ENCODE assay signal across 16 cellular contexts in the genomic region with DNA sequence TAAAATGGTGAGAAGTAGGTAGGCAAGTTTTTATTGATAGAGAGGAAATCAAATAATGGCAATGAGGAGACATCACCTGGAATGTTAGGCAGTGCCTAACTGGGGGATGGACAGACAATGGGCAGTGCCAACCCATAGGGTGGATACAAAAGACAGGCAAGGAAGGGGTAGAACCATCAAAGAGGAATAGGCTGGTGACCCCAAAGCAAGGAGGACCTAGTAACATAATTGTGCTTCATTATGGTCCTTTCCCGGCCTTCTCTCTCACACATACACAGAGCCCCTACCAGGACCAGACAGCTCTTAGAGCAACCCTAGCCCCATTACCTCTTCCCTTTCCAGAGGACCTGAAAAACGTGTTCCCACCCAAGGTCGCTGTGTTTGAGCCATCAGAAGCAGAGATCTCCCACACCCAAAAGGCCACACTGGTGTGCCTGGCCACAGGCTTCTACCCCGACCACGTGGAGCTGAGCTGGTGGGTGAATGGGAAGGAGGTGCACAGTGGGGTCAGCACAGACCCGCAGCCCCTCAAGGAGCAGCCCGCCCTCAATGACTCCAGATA. TPM values are rescaled to one million over a fixed set of nuclear protein-coding genes. Genes with fewer than 3 reads are reported as not detected.
A peak's percentile ranks its signal among the peaks of the same experiment; 100 is the strongest.
DNase-seq lines count a peak whose midpoint lies in the region; ATAC-seq and TF ChIP-seq lines count a peak whose summit lies in the region.
"Had no signal": no experiment of that assay in that cellular context is flagged by ENCODE, and none has a peak within 500 bp of the region (broad histone marks: within the 10 kb centered on the region; RNA-seq: fewer than 3 reads in every experiment).

No MANE protein-coding gene starts in this region.

- intact Hi-C loops in activated T-helper 2 cell treated with anti-CD3 and anti-CD28 coated beads, Interferon-gamma antibody, Interleukin-2, Interleukin-4, amounts not matched to agents 10 μg/mL and 5 μg/mL and 100 μg/mL, durations not matched to agents 14 hours and 24 hours and 36 hours (cut with micrococcal nuclease) = loop anchor here (1.0 kb wide), 1 partner anchor 8 kb away; no protein-coding TSS in a partner anchor

- peak overlapping the region; percentile 100 for H3K4me3 ChIP-seq in CD4-positive, CD25-positive, alpha-beta regulatory T cell (ENCODE audit: low read depth, low read length)
- peak overlapping the region in 1 of 2 donors; percentile 4 for H3K4me3 ChIP-seq in mucosa of rectum (ENCODE audit: low read length in 2 of 2)
- H3K4me3 ChIP-seq: breast epithelium, dorsolateral prefrontal cortex had no signal

- DNase-seq in CD4-positive, CD25-positive, alpha-beta regulatory T cell = peak in 2 of 3 donors; percentile 20 to 38
- no peak for DNase-seq in activated T-helper 2 cell treated with anti-CD3 and anti-CD28 coated beads, Interferon-gamma antibody, Interleukin-2, Interleukin-4, amounts not matched to agents 10 μg/mL and 5 μg/mL and 100 μg/mL, durations not matched to agents 14 hours and 24 hours and 36 hours (ENCODE audit: low spot score)
- no peak for DNase-seq in NCI-H1694 (lab: John Stamatoyannopoulos, UW)
- DNase-seq in mesothelial cell of epicardium (ENCODE audit: low spot score in 2 of 2, unreplicated experiment in 2 of 2) = no peak
- DNase-seq in occipital lobe (lab: John Stamatoyannopoulos, UW) = no peak
- DNase-seq: activated CD4-positive, CD25-positive, alpha-beta regulatory T cell treated with anti-CD3 and anti-CD28 coated beads, Interleukin-2, amount 50 U/mL, for 72 hours; activated gamma-delta T cell; dorsolateral prefrontal cortex; hippocampal formation; stimulated activated CD4-positive, alpha-beta T cell treated with anti-CD3 and anti-CD28 coated beads, Interleukin-12 subunit alpha, Interleukin-12 subunit beta, amount 100 ng/mL, for 4 hours had no signal

- H3K9ac ChIP-seq in mucosa of rectum (ENCODE audit: low read depth in 1 of 2, low read length in 2 of 2) = no peak overlapping the region

- no peaks in the 10 kb centered on the region for H3K9me3 ChIP-seq in CD4-positive, CD25-positive, alpha-beta regulatory T cell (ENCODE audit: control insufficient read depth in 2 of 2, low read length in 2 of 2)
- H3K9me3 ChIP-seq in mucosa of rectum (ENCODE audit: control insufficient read depth in 2 of 2, low read length in 2 of 2) = no peaks in the 10 kb centered on the region
- H3K9me3 ChIP-seq: breast epithelium had no signal

- H3K27me3 ChIP-seq in CD4-positive, CD25-positive, alpha-beta regulatory T cell (ENCODE audit: control insufficient read depth, insufficient read depth, low read length) = no peaks in the 10 kb centered on the region
- peaks cover 21 to 32% of the 10 kb centered on the region in 2 donors for H3K27me3 ChIP-seq in mucosa of rectum (ENCODE audit: control insufficient read depth in 2 of 2, insufficient read depth in 2 of 2, low read length in 2 of 2)

- no peak for TF ChIP-seq CTCF in mesothelial cell of epicardium (IDR thresholded peaks at IDR 0.05; ENCODE audit: unreplicated experiment)

- H3K9me3 Mint-ChIP-seq in CD4-positive, CD25-positive, alpha-beta regulatory T cell = peaks cover 0 to 4% (median 0%) of the 10 kb centered on the region in 7 donors
- H3K9me3 Mint-ChIP-seq in IgD-negative memory B cell (peaks cover 0 to 2% (median 0%) of the 10 kb centered on the region in 3 donors), mesothelial cell of epicardium (no peaks in the 10 kb centered on the region)
- no peaks in the 10 kb centered on the region for H3K9me3 Mint-ChIP-seq in activated T-helper 2 cell treated with anti-CD3 and anti-CD28 coated beads, Interferon-gamma antibody, Interleukin-2, Interleukin-4, amounts not matched to agents 10 μg/mL and 5 μg/mL and 100 μg/mL, durations not matched to agents 14 hours and 24 hours and 36 hours

- no peaks in the 10 kb centered on the region for H3K27me3 Mint-ChIP-seq in CD4-positive, CD25-positive, alpha-beta regulatory T cell
- H3K27me3 Mint-ChIP-seq in IgD-negative memory B cell = peaks cover 1% of the 10 kb centered on the region
- H3K27me3 Mint-ChIP-seq in activated T-helper 2 cell treated with anti-CD3 and anti-CD28 coated beads, Interferon-gamma antibody, Interleukin-2, Interleukin-4, amounts not matched to agents 10 μg/mL and 5 μg/mL and 100 μg/mL, durations not matched to agents 14 hours and 24 hours and 36 hours (ENCODE audit: low read depth) = no peaks in the 10 kb centered on the region
- peaks cover 73% of the 10 kb centered on the region for H3K27me3 Mint-ChIP-seq in mesothelial cell of epicardium (ENCODE audit: low read depth)

- peak overlapping the region; percentile 100 for H3K27ac Mint-ChIP-seq in CD4-positive, CD25-positive, alpha-beta regulatory T cell
- H3K27ac Mint-ChIP-seq in IgD-negative memory B cell (peak overlapping the region; percentile 93 to 99 (median 99)), mesothelial cell of epicardium (no peak overlapping the region)
- peak overlapping the region; percentile 99 for H3K27ac Mint-ChIP-seq in activated T-helper 2 cell treated with anti-CD3 and anti-CD28 coated beads, Interferon-gamma antibody, Interleukin-2, Interleukin-4, amounts not matched to agents 10 μg/mL and 5 μg/mL and 100 μg/mL, durations not matched to agents 14 hours and 24 hours and 36 hours
- H3K27ac Mint-ChIP-seq: progenitor cell of endocrine pancreas had no signal

- peaks cover 79% of the 10 kb centered on the region for H3K36me3 Mint-ChIP-seq in CD4-positive, CD25-positive, alpha-beta regulatory T cell
- H3K36me3 Mint-ChIP-seq in IgD-negative memory B cell (peaks cover 17% of the 10 kb centered on the region), mesothelial cell of epicardium (no peaks in the 10 kb centered on the region)
- peaks cover 91% of the 10 kb centered on the region for H3K36me3 Mint-ChIP-seq in activated T-helper 2 cell treated with anti-CD3 and anti-CD28 coated beads, Interferon-gamma antibody, Interleukin-2, Interleukin-4, amounts not matched to agents 10 μg/mL and 5 μg/mL and 100 μg/mL, durations not matched to agents 14 hours and 24 hours and 36 hours (ENCODE audit: low read depth)

- H3K4me1 ChIP-seq in CD4-positive, CD25-positive, alpha-beta regulatory T cell (ENCODE audit: control insufficient read depth, insufficient read depth, low read length, poor library complexity, severe bottlenecking) = peaks cover 74% of the 10 kb centered on the region
- peaks cover 2 to 7% of the 10 kb centered on the region in 2 donors for H3K4me1 ChIP-seq in mucosa of rectum (ENCODE audit: control insufficient read depth in 2 of 2, insufficient read depth in 2 of 2, low read length in 2 of 2)

- H3K27ac ChIP-seq in CD4-positive, CD25-positive, alpha-beta regulatory T cell (ENCODE audit: insufficient read depth, low read length, poor library complexity, severe bottlenecking) = peak overlapping the region; percentile 100
- H3K27ac ChIP-seq in mucosa of rectum (ENCODE audit: low read depth in 2 of 2, low read length in 2 of 2) = peak overlapping the region; percentile 29 to 67
- H3K27ac ChIP-seq: breast epithelium, dorsolateral prefrontal cortex had no signal

- peaks cover 31 to 73% (median 56%) of the 10 kb centered on the region in 4 donors for H3K4me1 Mint-ChIP-seq in CD4-positive, CD25-positive, alpha-beta regulatory T cell
- H3K4me1 Mint-ChIP-seq in IgD-negative memory B cell (peaks cover 46 to 70% (median 53%) of the 10 kb centered on the region in 3 donors), mesothelial cell of epicardium (peaks cover 14% of the 10 kb centered on the region)
- H3K4me1 Mint-ChIP-seq in activated T-helper 2 cell treated with anti-CD3 and anti-CD28 coated beads, Interferon-gamma antibody, Interleukin-2, Interleukin-4, amounts not matched to agents 10 μg/mL and 5 μg/mL and 100 μg/mL, durations not matched to agents 14 hours and 24 hours and 36 hours (ENCODE audit: low read depth) = peaks cover 73% of the 10 kb centered on the region

- no peak for ATAC-seq in CD4-positive, CD25-positive, alpha-beta regulatory T cell (ENCODE audit: low read depth in 2 of 2)
- no peak for ATAC-seq in HG03460 (IDR thresholded peaks at IDR 0.05; ENCODE audit: unreplicated experiment)
- ATAC-seq: left lobe of liver had no signal

- H3K4me3 Mint-ChIP-seq in CD4-positive, CD25-positive, alpha-beta regulatory T cell = peak overlapping the region; percentile 98 to 100 (median 99)
- H3K4me3 Mint-ChIP-seq in IgD-negative memory B cell = peak overlapping the region in 3 of 4 donors; percentile 18 to 99 (median 98)
- H3K4me3 Mint-ChIP-seq in activated T-helper 2 cell treated with anti-CD3 and anti-CD28 coated beads, Interferon-gamma antibody, Interleukin-2, Interleukin-4, amounts not matched to agents 10 μg/mL and 5 μg/mL and 100 μg/mL, durations not matched to agents 14 hours and 24 hours and 36 hours (ENCODE audit: low read depth) = peak overlapping the region; percentile 95
- H3K4me3 Mint-ChIP-seq in mesothelial cell of epicardium = no peak overlapping the region

- H3K36me3 ChIP-seq in CD4-positive, CD25-positive, alpha-beta regulatory T cell (ENCODE audit: control insufficient read depth, insufficient read depth, low read length) = peaks cover 57% of the 10 kb centered on the region
- no peaks in the 10 kb centered on the region for H3K36me3 ChIP-seq in mucosa of rectum (ENCODE audit: control insufficient read depth in 2 of 2, insufficient read depth in 2 of 2, low read length in 2 of 2)
- H3K36me3 ChIP-seq: breast epithelium had no signal

RNA-seq across cellular contexts. Expression of gene PRSS2, which starts 30.0 kb away (rescaled TPM):
- total RNA-seq in CD4-positive, CD25-positive, alpha-beta regulatory T cell = 0.52 TPM
- polyA plus RNA-seq in CD4-positive, CD25-positive, alpha-beta regulatory T cell = 1 to 10 TPM; 1.5 to 3.2 (median 2.7) TPM
- polyA plus RNA-seq in IgD-negative memory B cell = not detected
- not detected in 2 replicates for total RNA-seq in activated T-helper 2 cell treated with anti-CD3 and anti-CD28 coated beads, Interferon-gamma antibody, Interleukin-2, Interleukin-4, amounts not matched to agents 10 μg/mL and 5 μg/mL and 100 μg/mL, durations not matched to agents 14 hours and 24 hours and 36 hours
- total RNA-seq in mesothelial cell of epicardium (not detected in 3 replicates), occipital lobe (not detected)
- total RNA-seq: breast epithelium, dorsolateral prefrontal cortex had no signal

RNA-seq across cellular contexts. Expression of gene PRSS1, which starts 51.5 kb away (rescaled TPM):
- not detected for total RNA-seq in CD4-positive, CD25-positive, alpha-beta regulatory T cell
- polyA plus RNA-seq in CD4-positive, CD25-positive, alpha-beta regulatory T cell = under 1 TPM in 1 of 4 donors, not detected in 3; 0.49 TPM
- not detected for polyA plus RNA-seq in IgD-negative memory B cell
- not detected in 2 replicates for total RNA-seq in activated T-helper 2 cell treated with anti-CD3 and anti-CD28 coated beads, Interferon-gamma antibody, Interleukin-2, Interleukin-4, amounts not matched to agents 10 μg/mL and 5 μg/mL and 100 μg/mL, durations not matched to agents 14 hours and 24 hours and 36 hours
- total RNA-seq in mesothelial cell of epicardium = not detected in 3 replicates
- total RNA-seq in occipital lobe = not detected
- total RNA-seq: breast epithelium, dorsolateral prefrontal cortex had no signal

RNA-seq across cellular contexts. Expression of gene EPHB6, which starts 54.1 kb away (rescaled TPM):
- 58.0 TPM for total RNA-seq in CD4-positive, CD25-positive, alpha-beta regulatory T cell
- 10 to 100 TPM; 22.4 to 30.4 (median 28.6) TPM for polyA plus RNA-seq in CD4-positive, CD25-positive, alpha-beta regulatory T cell
- 37.6 TPM for polyA plus RNA-seq in IgD-negative memory B cell
- total RNA-seq in activated T-helper 2 cell treated with anti-CD3 and anti-CD28 coated beads, Interferon-gamma antibody, Interleukin-2, Interleukin-4, amounts not matched to agents 10 μg/mL and 5 μg/mL and 100 μg/mL, durations not matched to agents 14 hours and 24 hours and 36 hours = 2.4 and 3.0 TPM in 2 replicates
- total RNA-seq in mesothelial cell of epicardium (28.0 to 30.9 TPM (median 28.9 TPM) in 3 replicates), occipital lobe (55.8 TPM)

Comparison
In these comparisons a context has a peak if more than half of its experiments do, and no peak if none do; other contexts are left out.
1. DNase-seq: peak in CD4-positive, CD25-positive, alpha-beta regulatory T cell (2 of 3); none in activated T-helper 2 cell treated with anti-CD3 and anti-CD28 coated beads, Interferon-gamma antibody, Interleukin-2, Interleukin-4, amounts not matched to agents 10 μg/mL and 5 μg/mL and 100 μg/mL, durations not matched to agents 14 hours and 24 hours and 36 hours (single experiment), NCI-H1694 (single experiment), mesothelial cell of epicardium (0 of 2) and occipital lobe (single experiment).